ENCODE assay signal across 8 cellular contexts in the genomic region with DNA sequence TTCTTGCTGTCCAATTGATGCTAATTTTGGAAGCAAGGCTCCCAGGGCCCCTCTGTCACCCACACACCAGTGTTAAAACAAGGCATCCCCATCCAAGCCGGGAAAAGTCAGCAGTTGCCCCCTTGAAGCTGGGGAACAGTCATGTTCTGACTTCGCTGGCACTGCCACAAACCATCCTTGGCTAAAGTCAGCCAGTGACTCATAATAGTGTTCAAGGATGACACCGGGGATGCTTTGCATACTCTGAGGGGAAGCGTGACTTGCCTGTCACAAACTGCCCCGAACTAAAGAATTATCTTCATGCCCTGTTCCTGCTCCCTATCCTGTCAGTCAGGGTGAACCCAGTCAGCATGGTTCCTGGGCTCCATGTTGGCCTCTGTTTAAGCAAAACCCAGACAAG. TPM values are rescaled to one million over a fixed set of nuclear protein-coding genes. Genes with fewer than 3 reads are reported as not detected.
A peak's percentile ranks its signal among the peaks of the same experiment; 100 is the strongest.
DNase-seq lines count a peak whose midpoint lies in the region; ATAC-seq and TF ChIP-seq lines count a peak whose summit lies in the region.

No MANE protein-coding gene starts in this region.

- H3K4me1 Mint-ChIP-seq in GM23338 (peaks cover 16% of the 10 kb centered on the region), glutamatergic neuron (ENCODE audit: low read depth, unreplicated experiment) (peaks cover 9% of the 10 kb centered on the region)

- TF ChIP-seq CTCF in ovary (IDR thresholded peaks at IDR 0.05) (no peak), GM23338 (conservative IDR thresholded peaks at IDR 0.05; ENCODE audit: low read depth in 2 of 2) (no peak), WERI-Rb-1 (IDR thresholded peaks at IDR 0.05; ENCODE audit: low read depth, low read length) (no peak), glutamatergic neuron (IDR thresholded peaks at IDR 0.05; ENCODE audit: partially characterized antibody, unreplicated experiment) (no peak)

- H3K36me3 ChIP-seq in adipocyte (ENCODE audit: control insufficient read depth, insufficient read depth, low read length, severe bottlenecking), result no peaks in the 10 kb centered on the region
- no peaks in the 10 kb centered on the region for H3K36me3 ChIP-seq in ovary
- H3K36me3 ChIP-seq in GM23338 (ENCODE audit: insufficient read depth), result no peaks in the 10 kb centered on the region
- H3K36me3 ChIP-seq in WERI-Rb-1, result no peaks in the 10 kb centered on the region

- WGBS in ovary, 3 donors, result 67 to 77% (median 68%) methylated on average over 5 of the region's 5 CpGs

- H3K4me3 ChIP-seq in adipocyte (ENCODE audit: low read length) (no peak overlapping the region), ovary (no peak overlapping the region), GM23338 (no peak overlapping the region), WERI-Rb-1 (ENCODE audit: low read depth, low read length) (no peak overlapping the region)

- H3F3A ChIP-seq in GM23338 (replicated peaks; ENCODE audit: low read depth), result no peaks in the 10 kb centered on the region

- no peaks in the 10 kb centered on the region for H3K9me3 ChIP-seq in adipocyte (ENCODE audit: control insufficient read depth, low read length)
- H3K9me3 ChIP-seq in ovary, result no peaks in the 10 kb centered on the region
- no peaks in the 10 kb centered on the region for H3K9me3 ChIP-seq in WERI-Rb-1 (ENCODE audit: severe bottlenecking)

- ATAC-seq in GM19395 (IDR thresholded peaks at IDR 0.05; ENCODE audit: unreplicated experiment) (peak; percentile 98), HG03139 (IDR thresholded peaks at IDR 0.05; ENCODE audit: unreplicated experiment) (peak; percentile 90), GM23338 (no peak)

- no peak for TF ChIP-seq POLR2A in ovary (IDR thresholded peaks at IDR 0.05)

- no peaks in the 10 kb centered on the region for H3K9me2 ChIP-seq in GM23338 (ENCODE audit: insufficient read depth)

- peaks cover 13% of the 10 kb centered on the region for H3K4me1 ChIP-seq in adipocyte (ENCODE audit: control insufficient read depth, insufficient read depth, low read length)
- no peaks in the 10 kb centered on the region for H3K4me1 ChIP-seq in ovary (ENCODE audit: insufficient read depth)
- no peaks in the 10 kb centered on the region for H3K4me1 ChIP-seq in GM23338 (ENCODE audit: insufficient read depth)

- no peak overlapping the region for H3K27ac ChIP-seq in ovary
- H3K27ac ChIP-seq in GM23338 (ENCODE audit: low read depth), result no peak overlapping the region
- no peak overlapping the region for H3K27ac ChIP-seq in WERI-Rb-1

- no peaks in the 10 kb centered on the region for H3K36me3 Mint-ChIP-seq in GM23338 (ENCODE audit: low read depth)
- no peaks in the 10 kb centered on the region for H3K36me3 Mint-ChIP-seq in glutamatergic neuron (ENCODE audit: unreplicated experiment)

- no peak overlapping the region for H3K4me2 ChIP-seq in GM23338

- H3K9me3 Mint-ChIP-seq in GM23338 (no peaks in the 10 kb centered on the region), glutamatergic neuron (ENCODE audit: unreplicated experiment) (peaks cover 8% of the 10 kb centered on the region)

- peak; percentile 28 for DNase-seq in COLO829 (ENCODE audit: low spot score)
- peak; percentile 13 for DNase-seq in adipocyte (ENCODE audit: low read depth)
- DNase-seq in ovary, result no peak
- DNase-seq in GM23338 (ENCODE audit: low spot score), result no peak
- no peak for DNase-seq in WERI-Rb-1
- DNase-seq in glutamatergic neuron, result no peak

- no peak overlapping the region for H2AFZ ChIP-seq in GM23338

- no peak overlapping the region for H3K27ac Mint-ChIP-seq in GM23338
- no peak overlapping the region for H3K27ac Mint-ChIP-seq in glutamatergic neuron (ENCODE audit: unreplicated experiment)

- TF ChIP-seq EP300 in ovary (IDR thresholded peaks at IDR 0.05), result no peak

- H3K9ac ChIP-seq in adipocyte (ENCODE audit: low read length), result no peak overlapping the region

- H3K4me3 Mint-ChIP-seq in GM23338, result no peak overlapping the region
- H3K4me3 Mint-ChIP-seq in glutamatergic neuron (ENCODE audit: unreplicated experiment), result no peak overlapping the region

- H4K20me1 ChIP-seq in GM23338 (replicated peaks; ENCODE audit: insufficient read depth), result no peaks in the 10 kb centered on the region; the same call in 1 of the 2 replicates

- no peaks in the 10 kb centered on the region for H3K79me2 ChIP-seq in GM23338 (replicated peaks; ENCODE audit: insufficient read depth)

- H3K27me3 ChIP-seq in adipocyte (replicated peaks; ENCODE audit: control insufficient read depth, insufficient read depth, low read length) (peaks cover 5% of the 10 kb centered on the region), ovary (no peaks in the 10 kb centered on the region), GM23338 (ENCODE audit: insufficient read depth) (no peaks in the 10 kb centered on the region), WERI-Rb-1 (ENCODE audit: insufficient read depth, low read depth, severe bottlenecking) (no peaks in the 10 kb centered on the region)

- H3K27me3 Mint-ChIP-seq in GM23338 (ENCODE audit: insufficient read depth, low read depth, poor library complexity) (peaks cover 8% of the 10 kb centered on the region), glutamatergic neuron (ENCODE audit: unreplicated experiment) (peaks cover 4% of the 10 kb centered on the region)

- intact Hi-C loops in ovary (cut with DNase I), result no loop called here

TF ChIP-seq in GM23338, 12 proteins besides CTCF, POLR2A, EP300 and RAD21:
- TF ChIP-seq, protein P1, sequence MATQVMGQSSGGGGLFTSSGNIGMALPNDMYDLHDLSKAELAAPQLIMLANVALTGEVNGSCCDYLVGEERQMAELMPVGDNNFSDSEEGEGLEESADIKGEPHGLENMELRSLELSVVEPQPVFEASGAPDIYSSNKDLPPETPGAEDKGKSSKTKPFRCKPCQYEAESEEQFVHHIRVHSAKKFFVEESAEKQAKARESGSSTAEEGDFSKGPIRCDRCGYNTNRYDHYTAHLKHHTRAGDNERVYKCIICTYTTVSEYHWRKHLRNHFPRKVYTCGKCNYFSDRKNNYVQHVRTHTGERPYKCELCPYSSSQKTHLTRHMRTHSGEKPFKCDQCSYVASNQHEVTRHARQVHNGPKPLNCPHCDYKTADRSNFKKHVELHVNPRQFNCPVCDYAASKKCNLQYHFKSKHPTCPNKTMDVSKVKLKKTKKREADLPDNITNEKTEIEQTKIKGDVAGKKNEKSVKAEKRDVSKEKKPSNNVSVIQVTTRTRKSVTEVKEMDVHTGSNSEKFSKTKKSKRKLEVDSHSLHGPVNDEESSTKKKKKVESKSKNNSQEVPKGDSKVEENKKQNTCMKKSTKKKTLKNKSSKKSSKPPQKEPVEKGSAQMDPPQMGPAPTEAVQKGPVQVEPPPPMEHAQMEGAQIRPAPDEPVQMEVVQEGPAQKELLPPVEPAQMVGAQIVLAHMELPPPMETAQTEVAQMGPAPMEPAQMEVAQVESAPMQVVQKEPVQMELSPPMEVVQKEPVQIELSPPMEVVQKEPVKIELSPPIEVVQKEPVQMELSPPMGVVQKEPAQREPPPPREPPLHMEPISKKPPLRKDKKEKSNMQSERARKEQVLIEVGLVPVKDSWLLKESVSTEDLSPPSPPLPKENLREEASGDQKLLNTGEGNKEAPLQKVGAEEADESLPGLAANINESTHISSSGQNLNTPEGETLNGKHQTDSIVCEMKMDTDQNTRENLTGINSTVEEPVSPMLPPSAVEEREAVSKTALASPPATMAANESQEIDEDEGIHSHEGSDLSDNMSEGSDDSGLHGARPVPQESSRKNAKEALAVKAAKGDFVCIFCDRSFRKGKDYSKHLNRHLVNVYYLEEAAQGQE (IDR thresholded peaks at IDR 0.05; ENCODE audit: unreplicated experiment), result no peak

RNA-seq across cellular contexts. Expression of a gene that starts 37.0 kb away (rescaled TPM):
- 1 to 10 TPM in 5 of 7 donors, under 1 TPM in 2; 0.08 to 8.7 (median 1.2) TPM for total RNA-seq in ovary
- 1 to 10 TPM in 1 of 2 donors, under 1 TPM in 1; 0.36 to 1.4 TPM for polyA plus RNA-seq in ovary
- total RNA-seq in GM23338 (2014; rRNA removed; shearing (Covaris generic)), result 2.6 and 6.5 TPM in 2 replicates
- polyA plus RNA-seq in GM23338 (2016; fragmentation: Nextera tagmentation; extraction: Ambion mirVana), result 1.1 and 1.4 TPM in 2 replicates
- 4.7 TPM for total RNA-seq in glutamatergic neuron (ENCODE audit: unreplicated experiment)

Comparison
In these comparisons a context has a peak if more than half of its experiments do, and no peak if none do; other contexts are left out.
1. DNase-seq: peak in COLO829 (single experiment) and adipocyte (single experiment); none in ovary (0 of 5), GM23338 (single experiment), WERI-Rb-1 (single experiment) and glutamatergic neuron (single experiment).